Comparison of ENCODE assay signal across 9 cellular contexts in the genomic region with DNA sequence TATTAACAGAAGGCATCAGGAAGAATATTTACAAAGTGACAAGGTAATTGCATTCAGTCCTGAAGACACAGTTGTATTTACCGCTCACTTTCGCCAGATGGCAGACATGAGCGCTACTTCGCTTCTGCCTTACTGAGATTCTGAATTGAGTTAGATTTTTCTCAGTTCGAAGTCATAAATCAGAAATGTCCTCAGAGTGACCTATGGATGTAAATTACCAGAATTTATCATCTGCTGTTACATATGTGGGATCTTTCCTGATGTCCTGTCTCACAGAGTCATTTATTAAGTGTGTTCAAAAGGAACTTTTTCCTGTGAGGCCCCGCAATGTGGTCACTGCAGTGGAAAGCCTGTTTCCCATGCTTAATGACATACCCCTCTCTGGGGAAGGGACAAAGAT.
DNase-seq lines count a peak whose midpoint lies in the region; ATAC-seq and TF ChIP-seq lines count a peak whose summit lies in the region.
"Had no signal": no experiment of that assay in that cellular context is flagged by ENCODE, and none has a peak within 500 bp of the region (broad histone marks: within the 10 kb centered on the region; RNA-seq: fewer than 3 reads in every experiment).

No MANE protein-coding gene starts in this region.

- TF ChIP-seq CTCF in GM12864 (IDR thresholded peaks at IDR 0.05; ENCODE audit: low read depth, low read length, missing control alignments) (peak; percentile 73), esophagus squamous epithelium (IDR thresholded peaks at IDR 0.05) (peak; percentile 34 to 70 (median 59)), natural killer cell (IDR thresholded peaks at IDR 0.05) (peak; percentile 67), upper lobe of right lung (IDR thresholded peaks at IDR 0.05) (peak; percentile 84)

- TF ChIP-seq POLR2A in esophagus squamous epithelium (IDR thresholded peaks at IDR 0.05), result no peak

- intact Hi-C loops in esophagus squamous epithelium (cut with DNase I) (no loop called here), natural killer cell (cut with micrococcal nuclease) (loop anchor here (1.0 kb wide), 1 partner anchor 886 kb away; no protein-coding TSS in a partner anchor), upper lobe of right lung (cut with DNase I) (no loop called here)

- no peaks in the 10 kb centered on the region for H3K9me3 ChIP-seq in esophagus squamous epithelium
- H3K9me3 ChIP-seq in upper lobe of right lung, result no peaks in the 10 kb centered on the region

- H3K27me3 ChIP-seq in esophagus squamous epithelium (no peaks in the 10 kb centered on the region), upper lobe of right lung (no peaks in the 10 kb centered on the region)

- H3K4me3 ChIP-seq in GM12864 (ENCODE audit: low read depth, low read length), result no peak overlapping the region
- no peak overlapping the region for H3K4me3 ChIP-seq in esophagus squamous epithelium
- H3K4me3 ChIP-seq in upper lobe of right lung, result no peak overlapping the region

- H3K27me3 Mint-ChIP-seq in natural killer cell (ENCODE audit: low read depth in 2 of 2), result no peaks in the 10 kb centered on the region
- H3K27me3 Mint-ChIP-seq: IgD-negative memory B cell had no signal

- DNase-seq in ACHN (peak; percentile 56), GM12864 (ENCODE audit: low read depth) (no peak), NCI-H1694 (lab: John Stamatoyannopoulos, UW) (peak; percentile 39), esophagus squamous epithelium (lab: John Stamatoyannopoulos, UW) (no peak), natural killer cell (no peak), upper lobe of right lung (no peak)
- DNase-seq in activated CD4-positive, alpha-beta T cell treated with anti-CD3 and anti-CD28 coated beads, Interleukin-2, amount 50 U/mL, for 48 hours, result peak; percentile 56 to 58

- no peaks in the 10 kb centered on the region for H3K9me3 Mint-ChIP-seq in natural killer cell

- H3K36me3 ChIP-seq in esophagus squamous epithelium (no peaks in the 10 kb centered on the region), upper lobe of right lung (no peaks in the 10 kb centered on the region)

- H3K4me3 Mint-ChIP-seq in natural killer cell, result no peak overlapping the region
- H3K4me3 Mint-ChIP-seq: IgD-negative memory B cell had no signal

- in situ Hi-C loops in ACHN (cut with HindIII; ENCODE audit: low pct_ligation_motif_present, low pct_unique_long_range_greater_than_20kb, low sequenced_read_pairs), result loop anchor here (25.0 kb wide), 1 partner anchor 231 kb away; no protein-coding TSS in a partner anchor

- H3K4me1 ChIP-seq in esophagus squamous epithelium, result no peaks in the 10 kb centered on the region
- H3K4me1 ChIP-seq in upper lobe of right lung, result no peaks in the 10 kb centered on the region

- no peaks in the 10 kb centered on the region for H3K36me3 Mint-ChIP-seq in natural killer cell

- peak; percentile 82 for ATAC-seq in HG02623 (IDR thresholded peaks at IDR 0.05; ENCODE audit: unreplicated experiment)
- ATAC-seq in natural killer cell, result peak in 2 of 3 donors; percentile 58 to 73
- peak; percentile 77 for ATAC-seq in upper lobe of right lung

- WGBS in esophagus squamous epithelium, 2 donors, result 18 to 20% methylated on average over 6 of the region's 6 CpGs

- H3K4me1 Mint-ChIP-seq in natural killer cell, result no peaks in the 10 kb centered on the region

- no peak overlapping the region for H3K27ac ChIP-seq in esophagus squamous epithelium
- no peak overlapping the region for H3K27ac ChIP-seq in upper lobe of right lung

- H3K27ac Mint-ChIP-seq in natural killer cell, result no peak overlapping the region
- H3K27ac Mint-ChIP-seq: IgD-negative memory B cell had no signal

Comparison
In these comparisons a context has a peak if more than half of its experiments do, and no peak if none do; other contexts are left out.
1. DNase-seq: peak in ACHN (single experiment), NCI-H1694 (single experiment) and activated CD4-positive, alpha-beta T cell treated with anti-CD3 and anti-CD28 coated beads, Interleukin-2, amount 50 U/mL, for 48 hours (2 of 2); none in GM12864 (single experiment), esophagus squamous epithelium (single experiment), natural killer cell (single experiment) and upper lobe of right lung (single experiment).
2. Peak in every context shown above with its lines, with median percentiles within 50 percentile points of each other: CTCF ChIP-seq and ATAC-seq.